1 cellular context compared by ENCODE assay signal in genomic region chr7:25726180-25726579, GRCh38.
TF ChIP-seq lines count a peak whose summit lies in the region.

No MANE protein-coding gene starts in this region.

TF ChIP-seq in K562, 482 proteins besides CTCF, POLR2A, EP300 and RAD21 (continued from another document):
- TF ChIP-seq ZNF146 (CRISPR knock-in tag; IDR thresholded peaks at IDR 0.05; ENCODE audit: unreplicated experiment), result no peak
